In the genomic region with DNA sequence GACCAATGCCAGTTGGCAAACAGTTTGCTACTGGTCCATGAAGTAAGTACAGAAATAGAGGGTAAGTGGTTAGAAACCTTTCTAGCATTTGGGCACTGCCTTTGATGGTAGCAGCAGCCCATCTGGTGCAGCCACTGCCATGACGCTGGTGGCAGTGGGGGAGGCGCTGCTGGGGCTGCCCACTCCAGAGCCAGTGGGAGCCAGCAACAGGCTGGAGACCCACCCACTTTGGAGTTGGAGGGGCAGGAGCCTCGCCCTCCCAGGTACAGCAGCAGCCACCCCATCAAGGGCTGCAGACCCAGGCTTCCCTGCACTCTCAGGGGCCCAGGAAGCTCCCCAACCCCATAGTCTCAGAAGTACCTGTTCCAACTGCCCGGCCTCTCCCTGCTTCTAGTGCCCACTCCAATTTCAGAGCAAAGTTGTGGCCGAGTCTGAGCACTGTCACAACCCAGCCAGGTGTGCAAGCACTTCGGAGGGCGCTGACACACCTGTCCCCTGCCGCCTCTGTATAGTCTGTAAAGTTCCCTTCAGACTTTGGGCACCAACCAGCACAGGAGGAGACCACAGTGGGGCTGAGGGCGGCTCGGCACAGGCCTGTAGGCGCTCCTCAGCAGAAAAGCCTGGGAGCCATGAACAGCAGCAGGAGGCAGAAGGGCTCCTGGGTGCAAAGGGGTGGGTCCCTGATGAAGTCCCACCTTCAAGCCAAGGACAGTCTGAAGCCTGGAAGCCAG, we compare ENCODE assay signal across 21 cellular contexts.
A peak's percentile ranks its signal among the peaks of the same experiment; 100 is the strongest.
DNase-seq lines count a peak whose midpoint lies in the region; ATAC-seq, FAIRE-seq and TF ChIP-seq lines count a peak whose summit lies in the region.
"Had no signal": no experiment of that assay in that cellular context is flagged by ENCODE, and none has a peak within 500 bp of the region (broad histone marks: within the 10 kb centered on the region; RNA-seq: fewer than 3 reads in every experiment).

No MANE protein-coding gene starts in this region.

- 11% methylated on average over 8 of the region's 11 CpGs for WGBS in HepG2 (ENCODE audit: low lambda C conversion rate)

- H2AFZ ChIP-seq in HepG2 (ENCODE audit: low read length): no peak overlapping the region

- no peaks in the 10 kb centered on the region for H3K4me1 ChIP-seq in HepG2 (ENCODE audit: insufficient read depth, low read length)
- no peaks in the 10 kb centered on the region for H3K4me1 ChIP-seq in upper lobe of right lung

- CTCF ChIA-PET in HepG2 (lab: Yijun Ruan, JAX; ENCODE audit: low intra/inter-chr PET ratio, low total read pairs): no interaction called here

- no TSS peak for BruUV-seq in HepG2 (replicated peaks; lab: Mats Ljungman, UMichigan)

- H3K27ac ChIP-seq in HepG2 (ENCODE audit: extremely low read length, insufficient read depth, low read length) (no peak overlapping the region), upper lobe of right lung (no peak overlapping the region)
- H3K27ac ChIP-seq: HL-60, SK-N-MC had no signal

- no peaks in the 10 kb centered on the region for H3K79me2 ChIP-seq in HepG2 (ENCODE audit: insufficient read depth, low read length)

- H3K9ac ChIP-seq in HepG2 (ENCODE audit: insufficient read depth, low read depth, low read length): no peak overlapping the region

- TF ChIP-seq CTCF in HepG2 (CRISPR knock-in tag; IDR thresholded peaks at IDR 0.05) (no peak), upper lobe of right lung (IDR thresholded peaks at IDR 0.05) (no peak)

- in situ Hi-C loops in HepG2 (cut with HindIII; ENCODE audit: extremely low pct_ligation_motif_present, low pct_unique_long_range_greater_than_20kb): no loop called here

- DNase-seq in Right ventricle myocardium superior (no peak), cardiac septum (ENCODE audit: low spot score) (no peak), NCI-H69 (lab: John Stamatoyannopoulos, UW) (peak; percentile 4), HepG2 (ENCODE audit: low spot score) (no peak), upper lobe of right lung (no peak), HCEC 1CT (no peak)
- DNase-seq: CD4-positive, CD25-positive, alpha-beta regulatory T cell; KG1; NCI-H1092; NCI-H1436; NCI-H187 treated with DMSO at 0.1 percent for 48 hours; NCI-H2107; NCI-H774; SHP77 treated with DMSO at 0.1 percent for 48 hours; SW 1271 had no signal

- no peak overlapping the region for H3K4me3 ChIP-seq in HepG2 (replicated peaks in 1 of 3; ENCODE audit: insufficient read depth in 1 of 3, low read depth in 2 of 3, low read length in 3 of 3)
- H3K4me3 ChIP-seq in upper lobe of right lung: no peak overlapping the region
- H3K4me3 ChIP-seq: SK-N-MC had no signal

- H3K36me3 ChIP-seq in HepG2 (replicated peaks in 1 of 2; ENCODE audit: control insufficient read depth in 1 of 2, insufficient read depth in 2 of 2, low read length in 2 of 2) (no peaks in the 10 kb centered on the region), upper lobe of right lung (no peaks in the 10 kb centered on the region)

- H3K9me3 ChIP-seq in HepG2 (ENCODE audit: low read length): no peaks in the 10 kb centered on the region
- no peaks in the 10 kb centered on the region for H3K9me3 ChIP-seq in upper lobe of right lung

- FAIRE-seq in HepG2 (lab: Jason Lieb, UNC): no peak
- FAIRE-seq: GM12891, H1, RCC 7860 had no signal

- POLR2A ChIA-PET in HepG2 (lab: Yijun Ruan, JAX): no interaction called here

- no peak overlapping the region for H3K4me2 ChIP-seq in HepG2 (ENCODE audit: low read depth, low read length)

- TF ChIP-seq RAD21 in HepG2 (CRISPR knock-in tag; IDR thresholded peaks at IDR 0.05): no peak

- H3K27me3 ChIP-seq in HepG2 (ENCODE audit: control insufficient read depth in 1 of 2, insufficient read depth in 2 of 2, low read length in 2 of 2): peaks cover 0 to 25% of the 10 kb centered on the region in 2 experiments; a peak in 2 of 5 replicates
- no peaks in the 10 kb centered on the region for H3K27me3 ChIP-seq in upper lobe of right lung

- peak; percentile 16 for ATAC-seq in Right ventricle myocardium superior (ENCODE audit: poor library complexity)
- ATAC-seq in HepG2: peak; percentile 60
- peak; percentile 32 for ATAC-seq in upper lobe of right lung
- no peak for ATAC-seq in HG02798 (IDR thresholded peaks at IDR 0.05; ENCODE audit: poor library complexity, unreplicated experiment)

- TF ChIP-seq EP300 in HepG2 (IDR thresholded peaks at IDR 0.05; ENCODE audit: low read depth in 2 of 2, low read length in 2 of 2): no peak
- TF ChIP-seq EP300 in HepG2 (CRISPR knock-in tag; IDR thresholded peaks at IDR 0.05; ENCODE audit: borderline replicate concordance): no peak

- intact Hi-C loops in Right ventricle myocardium superior (cut with DNase I) (no loop called here), cardiac septum (cut with DNase I) (no loop called here), HepG2 (cut with micrococcal nuclease; ENCODE audit: unreplicated experiment) (no loop called here), upper lobe of right lung (cut with DNase I) (no loop called here)

- H4K20me1 ChIP-seq in HepG2 (ENCODE audit: insufficient read depth, low read length): no peaks in the 10 kb centered on the region

- no peak for TF ChIP-seq POLR2A in HepG2 (IDR thresholded peaks at IDR 0.05; ENCODE audit: insufficient read depth in 1 of 2, low read depth in 2 of 2, low read length in 2 of 2)

TF ChIP-seq in HepG2, 621 proteins besides CTCF, POLR2A, EP300 and RAD21 (continues in another document):
- TF ChIP-seq ZSCAN20 (CRISPR knock-in tag; IDR thresholded peaks at IDR 0.05; ENCODE audit: borderline replicate concordance) (no peak), ZNF639 (CRISPR knock-in tag; conservative IDR thresholded peaks at IDR 0.05) (no peak), GZF1 (CRISPR knock-in tag; IDR thresholded peaks at IDR 0.05) (no peak), RCOR2 (CRISPR knock-in tag; IDR thresholded peaks at IDR 0.05) (no peak), CEBPZ (IDR thresholded peaks at IDR 0.05; ENCODE audit: low read length) (no peak)
- TF ChIP-seq, protein P1, sequence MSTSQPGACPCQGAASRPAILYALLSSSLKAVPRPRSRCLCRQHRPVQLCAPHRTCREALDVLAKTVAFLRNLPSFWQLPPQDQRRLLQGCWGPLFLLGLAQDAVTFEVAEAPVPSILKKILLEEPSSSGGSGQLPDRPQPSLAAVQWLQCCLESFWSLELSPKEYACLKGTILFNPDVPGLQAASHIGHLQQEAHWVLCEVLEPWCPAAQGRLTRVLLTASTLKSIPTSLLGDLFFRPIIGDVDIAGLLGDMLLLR (CRISPR knock-in tag; IDR thresholded peaks at IDR 0.05): no peak
